Comparison of ENCODE assay signal across 28 cellular contexts in the genomic region with DNA sequence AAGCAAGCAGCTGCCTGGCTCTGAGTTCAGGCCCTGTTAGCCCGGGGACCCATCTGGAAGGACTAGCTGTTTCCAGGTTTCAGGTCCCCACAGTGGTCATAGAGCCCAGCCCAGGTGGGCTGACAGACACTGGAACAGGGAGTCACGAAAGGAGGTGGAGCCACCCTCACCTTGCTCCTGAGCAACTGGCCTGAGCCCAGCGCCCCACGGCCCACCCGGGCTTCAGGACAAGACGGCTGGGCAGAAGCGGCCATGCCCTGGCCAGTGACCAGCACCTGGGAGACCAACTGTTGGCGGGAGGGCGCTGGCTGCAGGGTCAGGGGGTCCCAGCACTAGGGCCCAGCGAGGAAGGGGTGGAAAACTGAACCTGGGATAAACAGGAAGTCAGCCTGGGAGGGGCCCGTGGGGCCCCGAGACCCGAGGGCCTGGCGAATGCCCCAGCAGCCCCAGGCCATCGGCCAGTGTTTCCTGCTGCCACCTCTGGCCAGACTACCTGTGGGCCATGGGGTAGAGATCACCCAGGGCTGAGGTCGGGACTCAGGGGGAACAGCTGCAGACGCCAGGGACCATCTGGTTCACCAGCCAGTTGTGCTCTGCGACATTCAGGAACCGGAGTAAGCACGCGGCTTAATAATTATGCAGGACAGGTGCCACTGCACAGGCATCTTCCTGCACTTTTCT.
"Had no signal": no experiment of that assay in that cellular context is flagged by ENCODE, and none has a peak within 500 bp of the region (broad histone marks: within the 10 kb centered on the region; RNA-seq: fewer than 3 reads in every experiment).

No MANE protein-coding gene starts in this region.

- H3K9me3 ChIP-seq: adrenal gland had no signal

- H3K4me1 Mint-ChIP-seq: activated B cell treated with CpG ODN at 0.5 μM for 24 hours; activated CD4-positive, alpha-beta memory T cell treated with anti-CD3 and anti-CD28 coated beads, Interleukin-2, amount 10 ng/mL, durations not matched to agents 7 days and 5 days; activated CD4-positive, alpha-beta T cell treated with anti-CD3 and anti-CD28 coated beads, Interleukin-2, amount 10 ng/mL, durations not matched to agents 7 days and 5 days; activated naive CD4-positive, alpha-beta T cell treated with anti-CD3 and anti-CD28 coated beads, Interleukin-2, amount 10 ng/mL, durations not matched to agents 7 days and 5 days; activated naive CD8-positive, alpha-beta T cell treated with anti-CD3 and anti-CD28 coated beads for 36 hours; activated T-helper 17 cell treated with anti-CD3 and anti-CD28 coated beads, Interleukin-2, amount 50 U/mL, for 72 hours; T-cell had no signal

- H3K27me3 ChIP-seq: adrenal gland had no signal

- H3K27ac Mint-ChIP-seq: activated B cell treated with CpG ODN at 0.5 μM for 24 hours; activated CD4-positive, alpha-beta memory T cell treated with anti-CD3 and anti-CD28 coated beads, Interleukin-2, amount 10 ng/mL, durations not matched to agents 7 days and 5 days; activated CD4-positive, alpha-beta T cell treated with anti-CD3 and anti-CD28 coated beads, Interleukin-2, amount 10 ng/mL, durations not matched to agents 7 days and 5 days; activated naive CD4-positive, alpha-beta T cell treated with anti-CD3 and anti-CD28 coated beads, Interleukin-2, amount 10 ng/mL, durations not matched to agents 7 days and 5 days; activated naive CD8-positive, alpha-beta T cell treated with anti-CD3 and anti-CD28 coated beads for 36 hours; activated T-helper 17 cell treated with anti-CD3 and anti-CD28 coated beads, Interleukin-2, amount 50 U/mL, for 72 hours; T-cell had no signal

- H3K4me3 Mint-ChIP-seq: activated B cell treated with CpG ODN at 0.5 μM for 24 hours; activated CD4-positive, alpha-beta memory T cell treated with anti-CD3 and anti-CD28 coated beads, Interleukin-2, amount 10 ng/mL, durations not matched to agents 7 days and 5 days; activated CD4-positive, alpha-beta T cell treated with anti-CD3 and anti-CD28 coated beads, Interleukin-2, amount 10 ng/mL, durations not matched to agents 7 days and 5 days; activated naive CD4-positive, alpha-beta T cell treated with anti-CD3 and anti-CD28 coated beads, Interleukin-2, amount 10 ng/mL, durations not matched to agents 7 days and 5 days; activated naive CD8-positive, alpha-beta T cell treated with anti-CD3 and anti-CD28 coated beads for 36 hours; activated T-helper 17 cell treated with anti-CD3 and anti-CD28 coated beads, Interleukin-2, amount 50 U/mL, for 72 hours; T-cell had no signal

- ATAC-seq: activated T-helper 17 cell treated with anti-CD3 and anti-CD28 coated beads, Interleukin-2, amount 50 U/mL, for 72 hours; Right ventricle myocardium inferior; T-cell had no signal

- H3K27me3 Mint-ChIP-seq: activated CD4-positive, alpha-beta memory T cell treated with anti-CD3 and anti-CD28 coated beads, Interleukin-2, amount 10 ng/mL, durations not matched to agents 7 days and 5 days; activated CD4-positive, alpha-beta T cell treated with anti-CD3 and anti-CD28 coated beads, Interleukin-2, amount 10 ng/mL, durations not matched to agents 7 days and 5 days had no signal

- H3K4me3 ChIP-seq: adrenal gland, SK-N-MC had no signal

- H3K27ac ChIP-seq: adrenal gland, SK-N-MC had no signal

- H3K36me3 ChIP-seq: adrenal gland had no signal

- H3K36me3 Mint-ChIP-seq: activated naive CD4-positive, alpha-beta T cell treated with anti-CD3 and anti-CD28 coated beads, Interleukin-2, amount 10 ng/mL, durations not matched to agents 7 days and 5 days; activated naive CD8-positive, alpha-beta T cell treated with anti-CD3 and anti-CD28 coated beads for 36 hours; T-cell had no signal

- H3K9me3 Mint-ChIP-seq: activated B cell treated with CpG ODN at 0.5 μM for 24 hours; activated CD4-positive, alpha-beta T cell treated with anti-CD3 and anti-CD28 coated beads, Interleukin-2, amount 10 ng/mL, durations not matched to agents 7 days and 5 days; activated naive CD4-positive, alpha-beta T cell treated with anti-CD3 and anti-CD28 coated beads, Interleukin-2, amount 10 ng/mL, durations not matched to agents 7 days and 5 days; activated naive CD8-positive, alpha-beta T cell treated with anti-CD3 and anti-CD28 coated beads for 36 hours; activated T-helper 17 cell treated with anti-CD3 and anti-CD28 coated beads, Interleukin-2, amount 50 U/mL, for 72 hours had no signal

- DNase-seq: activated B cell treated with CpG ODN at 0.5 μM for 24 hours; activated CD4-positive, alpha-beta memory T cell treated with anti-CD3 and anti-CD28 coated beads, Interleukin-2, amount 10 ng/mL, durations not matched to agents 7 days and 5 days; activated CD4-positive, alpha-beta T cell treated with anti-CD3 and anti-CD28 coated beads for 1 hour; activated CD4-positive, alpha-beta T cell treated with anti-CD3 and anti-CD28 coated beads, Interleukin-2, amount 10 ng/mL, durations not matched to agents 7 days and 5 days; activated gamma-delta T cell; activated naive CD4-positive, alpha-beta T cell treated with anti-CD3 and anti-CD28 coated beads, Interleukin-2, amount 10 ng/mL, durations not matched to agents 7 days and 5 days; activated naive CD8-positive, alpha-beta T cell treated with anti-CD3 and anti-CD28 coated beads for 36 hours; activated T-cell treated with anti-CD3 and anti-CD28 coated beads for 4 hours; activated T-cell treated with anti-CD3 and anti-CD28 coated beads, Interleukin-2, amount 50 U/mL, for 48 hours; adrenal gland; anterior cingulate cortex; KG1; NCI-H1048; NCI-H146; NCI-H187 treated with DMSO at 0.1 percent for 48 hours; NCI-H2081 treated with DMSO at 0.1 percent for 48 hours; NCI-H345; NCI-H510A; NCI-H526 treated with DMSO at 0.1 percent for 48 hours; NK-92 treated with Interleukin-12 subunit alpha and Interleukin-12 subunit beta, amount 100 ng/mL, for 24 hours; OCI-M1; RPMI8226; T-cell; T-helper 2 cell; T1000 had no signal

- H3K4me1 ChIP-seq: adrenal gland had no signal
